In genomic region chrX:127574829-127575228, GRCh38 we compare ENCODE assay signal across 29 cellular contexts.
"Had no signal": no experiment of that assay in that cellular context is flagged by ENCODE, and none has a peak within 500 bp of the region (broad histone marks: within the 10 kb centered on the region; RNA-seq: fewer than 3 reads in every experiment).

No MANE protein-coding gene starts in this region.

- H3K4me1 Mint-ChIP-seq: immature natural killer cell; mesothelial cell of epicardium; naive B cell; neural progenitor cell; stimulated activated naive CD8-positive, alpha-beta T cell treated with anti-CD3 and anti-CD28 coated beads, Interleukin-15, amount 100 ng/mL, for 72 hours had no signal

- H3K27me3 ChIP-seq: neural progenitor cell, sigmoid colon, suprapubic skin, transverse colon, upper lobe of right lung, uterus had no signal

- H3K9me3 ChIP-seq: esophagus squamous epithelium, prostate gland, sigmoid colon, suprapubic skin, transverse colon, upper lobe of right lung, uterus had no signal

- H3K4me3 ChIP-seq: esophagus squamous epithelium, lung, mucosa of descending colon, neural progenitor cell, prostate gland, sigmoid colon, suprapubic skin, transverse colon, upper lobe of right lung, uterus had no signal

- H3K9ac ChIP-seq: neural progenitor cell, parathyroid adenoma had no signal

- H3K36me3 Mint-ChIP-seq: immature natural killer cell; mesothelial cell of epicardium; naive B cell; natural killer cell treated with Interleukin-12 subunit alpha and Interleukin-12 subunit beta and Interleukin-15 and Interleukin-18, amount 100 ng/mL, for 72 hours; neural progenitor cell had no signal

- H3K27ac ChIP-seq: esophagus squamous epithelium, neural progenitor cell, parathyroid adenoma, prostate gland, sigmoid colon, suprapubic skin, transverse colon, upper lobe of right lung, uterus had no signal

- H3K4me1 ChIP-seq: esophagus squamous epithelium, neural progenitor cell, parathyroid adenoma, prostate gland, sigmoid colon, suprapubic skin, transverse colon, upper lobe of right lung, uterus had no signal

- H2AFZ ChIP-seq: neural progenitor cell, parathyroid adenoma had no signal

- H3K27ac Mint-ChIP-seq: effector memory CD8-positive, alpha-beta T cell; immature natural killer cell; mesothelial cell of epicardium; naive B cell; natural killer cell treated with Interleukin-12 subunit alpha and Interleukin-12 subunit beta and Interleukin-15 and Interleukin-18, amount 100 ng/mL, for 72 hours; neural progenitor cell; stimulated activated naive CD8-positive, alpha-beta T cell treated with anti-CD3 and anti-CD28 coated beads, Interleukin-15, amount 100 ng/mL, for 72 hours had no signal

- H3K4me2 ChIP-seq: neural progenitor cell had no signal

- DNase-seq: cortex of kidney; effector memory CD8-positive, alpha-beta T cell; erythroblast; esophagus squamous epithelium; foreskin melanocyte; hypothalamus; immature natural killer cell; left colon; left ventricle myocardium superior; mesenchymal stem cell; mucosa of descending colon; naive B cell; right cardiac atrium; sigmoid colon; stimulated activated CD4-positive, alpha-beta T cell treated with anti-CD3 and anti-CD28 coated beads, Interleukin-15, amount 100 ng/mL, for 24 hours; stimulated activated CD4-positive, alpha-beta T cell treated with anti-CD3 and anti-CD28 coated beads, Interleukin-4, amount 100 ng/mL, for 1 hour; stimulated activated CD8-positive, alpha-beta memory T cell treated with anti-CD3 and anti-CD28 coated beads, Interleukin-4, amount 100 ng/mL, for 48 hours; stimulated activated naive CD4-positive, alpha-beta T cell; stimulated activated naive CD8-positive, alpha-beta T cell treated with anti-CD3 and anti-CD28 coated beads, Interleukin-15, amount 100 ng/mL, for 72 hours; transverse colon; upper lobe of right lung; uterus had no signal

- H3K27me3 Mint-ChIP-seq: effector memory CD8-positive, alpha-beta T cell; naive B cell; natural killer cell treated with Interleukin-12 subunit alpha and Interleukin-12 subunit beta and Interleukin-15 and Interleukin-18, amount 100 ng/mL, for 72 hours; stimulated activated naive CD8-positive, alpha-beta T cell treated with anti-CD3 and anti-CD28 coated beads, Interleukin-15, amount 100 ng/mL, for 72 hours had no signal

- H3K36me3 ChIP-seq: esophagus squamous epithelium, neural progenitor cell, prostate gland, sigmoid colon, suprapubic skin, transverse colon, upper lobe of right lung, uterus had no signal

- H3K4me3 Mint-ChIP-seq: effector memory CD8-positive, alpha-beta T cell; immature natural killer cell; mesothelial cell of epicardium; naive B cell; natural killer cell treated with Interleukin-12 subunit alpha and Interleukin-12 subunit beta and Interleukin-15 and Interleukin-18, amount 100 ng/mL, for 72 hours; neural progenitor cell; stimulated activated naive CD8-positive, alpha-beta T cell treated with anti-CD3 and anti-CD28 coated beads, Interleukin-15, amount 100 ng/mL, for 72 hours had no signal

- H3K79me2 ChIP-seq: parathyroid adenoma had no signal
